In the genomic region with DNA sequence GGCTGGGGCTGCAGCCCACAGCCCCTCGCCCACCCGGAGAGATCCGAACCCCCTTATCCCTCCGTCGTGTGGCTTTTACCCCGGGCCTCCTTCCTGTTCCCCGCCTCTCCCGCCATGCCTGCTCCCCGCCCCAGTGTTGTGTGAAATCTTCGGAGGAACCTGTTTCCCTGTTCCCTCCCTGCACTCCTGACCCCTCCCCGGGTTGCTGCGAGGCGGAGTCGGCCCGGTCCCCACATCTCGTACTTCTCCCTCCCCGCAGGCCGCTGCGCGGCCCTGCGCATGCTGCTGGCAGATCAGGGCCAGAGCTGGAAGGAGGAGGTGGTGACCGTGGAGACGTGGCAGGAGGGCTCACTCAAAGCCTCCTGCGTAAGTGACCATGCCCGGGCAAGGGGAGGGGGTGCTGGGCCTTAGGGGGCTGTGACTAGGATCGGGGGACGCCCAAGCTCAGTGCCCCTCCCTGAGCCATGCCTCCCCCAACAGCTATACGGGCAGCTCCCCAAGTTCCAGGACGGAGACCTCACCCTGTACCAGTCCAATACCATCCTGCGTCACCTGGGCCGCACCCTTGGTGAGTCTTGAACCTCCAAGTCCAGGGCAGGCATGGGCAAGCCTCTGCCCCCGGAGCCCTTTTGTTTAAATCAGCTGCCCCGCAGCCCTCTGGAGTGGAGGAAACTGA, we compare ENCODE assay signal across 8 cellular contexts. TPM values are rescaled to one million over a fixed set of nuclear protein-coding genes. Genes with fewer than 3 reads are reported as not detected.
DNase-seq lines count a peak whose midpoint lies in the region; ATAC-seq, FAIRE-seq and TF ChIP-seq lines count a peak whose summit lies in the region.

No MANE protein-coding gene starts in this region.

- no peaks in the 10 kb centered on the region for H3K79me2 ChIP-seq in OCI-LY1 (ENCODE audit: insufficient read depth, low read length)

- H2AFZ ChIP-seq in OCI-LY1 (ENCODE audit: low read length) = no peak overlapping the region

- TF ChIP-seq CTCF in A673 (conservative IDR thresholded peaks at IDR 0.05; ENCODE audit: low read depth, low read length) (no peak), OCI-LY1 (IDR thresholded peaks at IDR 0.05; ENCODE audit: low read length) (no peak), adrenal gland (IDR thresholded peaks at IDR 0.05) (no peak), heart right ventricle (IDR thresholded peaks at IDR 0.05) (no peak), pancreas (IDR thresholded peaks at IDR 0.05) (no peak)

- ATAC-seq in GM19452 (IDR thresholded peaks at IDR 0.05; ENCODE audit: unreplicated experiment) (peak; percentile 1), heart right ventricle (peak; percentile 57 to 88 (median 79)), pancreas (peak; percentile 71 to 77 (median 74)), GM19324 (IDR thresholded peaks at IDR 0.05; ENCODE audit: low FRiP score, unreplicated experiment) (no peak), GM19023 (IDR thresholded peaks at IDR 0.05; ENCODE audit: unreplicated experiment) (no peak)

- CTCF ChIA-PET in A673 (lab: Charles Lee) = interaction anchor here (0.9 kb wide), 1 partner anchor 12 kb away, joined by 3 read pairs; no protein-coding TSS in a partner anchor

- POLR2A ChIA-PET in A673 (lab: Charles Lee; ENCODE audit: low non-redundant PET) = interaction anchor here (0.7 kb wide), 1 partner anchor 43 kb away, joined by 6 read pairs; no protein-coding TSS in a partner anchor

- intact Hi-C loops in A673 (cut with micrococcal nuclease; ENCODE audit: unreplicated experiment) (no loop called here), adrenal gland (cut with DNase I) (no loop called here), heart right ventricle (cut with DNase I) (loop anchor here in 2 of 10 donors (5.0 to 10.0 kb wide), 2 partner anchors 77 to 80 kb away; a partner anchor contains a TSS), pancreas (cut with DNase I) (no loop called here)

- H3K4me3 ChIP-seq in A673 (ENCODE audit: low read depth, low read length, poor library complexity, severe bottlenecking) (peak overlapping the region; percentile 70), OCI-LY1 (ENCODE audit: low read depth, low read length, poor library complexity, severe bottlenecking) (peak overlapping the region; percentile 94), adrenal gland (peak overlapping the region in 2 of 4 donors; percentile 58 to 80), heart right ventricle (peak overlapping the region; percentile 51 to 92 (median 80)), pancreas (peak overlapping the region; percentile 42 to 68 (median 60))

- peak; percentile 7 to 21 for TF ChIP-seq POLR2A in adrenal gland (IDR thresholded peaks at IDR 0.05)

- H3K4me1 ChIP-seq in A673 (ENCODE audit: insufficient read depth, low read length, poor library complexity, severe bottlenecking) (peaks cover 30% of the 10 kb centered on the region), OCI-LY1 (ENCODE audit: insufficient read depth, low read length, severe bottlenecking) (peaks cover 61% of the 10 kb centered on the region), adrenal gland (replicated peaks in 1 of 2) (peaks cover 4 to 10% of the 10 kb centered on the region in 2 donors), heart right ventricle (peaks cover 0 to 50% (median 16%) of the 10 kb centered on the region in 9 donors), pancreas (peaks cover 14 to 33% (median 26%) of the 10 kb centered on the region in 3 donors)

- BruUV-seq in A673 (replicated peaks; lab: Mats Ljungman, UMichigan) = no TSS peak

- DNase-seq in A673 (ENCODE audit: low spot score) (peak; percentile 68), adrenal gland (peak; percentile 81 to 89 (median 85)), heart right ventricle (peak; percentile 78), pancreas (peak; percentile 82 to 93 (median 86))

- H3K27me3 ChIP-seq in A673 (replicated peaks; ENCODE audit: insufficient read depth, low read depth, low read length, poor library complexity) (no peaks in the 10 kb centered on the region), OCI-LY1 (ENCODE audit: insufficient read depth, low read length) (peaks cover 6% of the 10 kb centered on the region; the same call in 1 of the 2 replicates), adrenal gland (no peaks in the 10 kb centered on the region), heart right ventricle (peaks cover 0 to 5% (median 0%) of the 10 kb centered on the region in 7 donors), pancreas (no peaks in the 10 kb centered on the region)

- H3K27ac ChIP-seq in A673 (ENCODE audit: low read depth, low read length, poor library complexity, severe bottlenecking) (peak overlapping the region; percentile 90), OCI-LY1 (ENCODE audit: low read depth, low read length, poor library complexity, severe bottlenecking) (peak overlapping the region; percentile 92), adrenal gland (peak overlapping the region; percentile 81 to 96 (median 95)), heart right ventricle (peak overlapping the region; percentile 82 to 100 (median 97)), pancreas (peak overlapping the region; percentile 92 to 97 (median 93))

- H4K20me1 ChIP-seq in OCI-LY1 (ENCODE audit: insufficient read depth, low read length) = no peaks in the 10 kb centered on the region

- FAIRE-seq in pancreas (lab: Jason Lieb, UNC) = no peak

- H3F3A ChIP-seq in OCI-LY1 (ENCODE audit: insufficient read depth, low read length) = peaks cover 10% of the 10 kb centered on the region; the same call in 1 of the 2 replicates

- H3K9me3 ChIP-seq in A673 (ENCODE audit: low read depth, low read length, poor library complexity, severe bottlenecking) = no peaks in the 10 kb centered on the region
- no peaks in the 10 kb centered on the region for H3K9me3 ChIP-seq in OCI-LY1 (ENCODE audit: low read length)
- H3K9me3 ChIP-seq in adrenal gland (replicated peaks in 1 of 3) = no peaks in the 10 kb centered on the region
- H3K9me3 ChIP-seq in heart right ventricle = no peaks in the 10 kb centered on the region
- H3K9me3 ChIP-seq in pancreas = no peaks in the 10 kb centered on the region

- no peaks in the 10 kb centered on the region for H3K9me2 ChIP-seq in OCI-LY1 (ENCODE audit: low read depth, low read length)

- 15 to 30% (median 17%) methylated on average over 17 to 33 of the region's 33 CpGs for WGBS in adrenal gland, 4 donors
- WGBS in heart right ventricle, 2 donors = 17 to 19% methylated on average over 33 of the region's 33 CpGs
- 14 to 15% methylated on average over 27 to 33 of the region's 33 CpGs for WGBS in pancreas, 2 donors

- H3K36me3 ChIP-seq in A673 (ENCODE audit: insufficient read depth, low read length, poor library complexity, severe bottlenecking) (peaks cover 37% of the 10 kb centered on the region), OCI-LY1 (ENCODE audit: insufficient read depth, low read length) (peaks cover 45% of the 10 kb centered on the region), adrenal gland (replicated peaks in 1 of 2) (peaks cover 0 to 8% of the 10 kb centered on the region in 2 donors), heart right ventricle (peaks cover 0 to 43% (median 6%) of the 10 kb centered on the region in 9 donors), pancreas (no peaks in the 10 kb centered on the region)

- peak overlapping the region; percentile 94 for H3K9ac ChIP-seq in OCI-LY1 (ENCODE audit: low read length)

- H3K4me2 ChIP-seq in OCI-LY1 (ENCODE audit: low read length) = peak overlapping the region; percentile 89

RNA-seq across cellular contexts. Expression of a gene that starts 0.7 kb away (rescaled TPM):
- total RNA-seq in A673 (2021) (1,211 and 1,270 TPM in 2 replicates), adrenal gland (1,000 to 10,000 TPM in 1 of 8 donors, 100 to 1,000 TPM in 7; 332 to 1,325 (median 429) TPM), heart right ventricle (100 to 1,000 TPM; 249 to 430 (median 303) TPM), pancreas (100 to 1,000 TPM; 169 to 350 (median 205) TPM)
- polyA plus RNA-seq in adrenal gland (100 to 1,000 TPM; 267 to 762 (median 466) TPM), heart right ventricle (100 to 1,000 TPM; 462 to 642 TPM), pancreas (100 to 1,000 TPM; 310 to 315 TPM)

RNA-seq across cellular contexts. Expression of a gene that starts 22.4 kb away (rescaled TPM):
- 250 and 275 TPM in 2 replicates for total RNA-seq in A673 (2021)
- 100 to 1,000 TPM; 176 to 439 (median 297) TPM for total RNA-seq in adrenal gland
- polyA plus RNA-seq in adrenal gland = 100 to 1,000 TPM in 2 of 3 donors, 10 to 100 TPM in 1; 84.2 to 231 (median 227) TPM
- total RNA-seq in heart right ventricle = 100 to 1,000 TPM; 406 to 712 (median 638) TPM
- polyA plus RNA-seq in heart right ventricle = 100 to 1,000 TPM; 295 to 387 TPM
- total RNA-seq in pancreas = 100 to 1,000 TPM in 4 of 6 donors, 10 to 100 TPM in 2; 82.5 to 126 (median 109) TPM
- 100 to 1,000 TPM; 206 to 281 TPM for polyA plus RNA-seq in pancreas

RNA-seq across cellular contexts. Expression of a gene that starts 45.4 kb away (rescaled TPM):
- total RNA-seq in A673 (2021) (3.4 and 4.7 TPM in 2 replicates), adrenal gland (10 to 100 TPM in 2 of 8 donors, 1 to 10 TPM in 6; 2.4 to 40.6 (median 7.9) TPM), heart right ventricle (10 to 100 TPM; 40.5 to 93.4 (median 51.7) TPM), pancreas (1 to 10 TPM; 4.3 to 7.3 (median 5.8) TPM)
- polyA plus RNA-seq in adrenal gland (10 to 100 TPM in 1 of 3 donors, 1 to 10 TPM in 2; 1.9 to 14.0 (median 8.0) TPM), heart right ventricle (100 to 1,000 TPM in 1 of 2 donors, 10 to 100 TPM in 1; 48.1 to 107 TPM), pancreas (10 to 100 TPM in 1 of 2 donors, 1 to 10 TPM in 1; 6.4 to 11.0 TPM)

RNA-seq across cellular contexts. Expression of a gene that starts 55.2 kb away (rescaled TPM):
- total RNA-seq in A673 (2021) (not detected in 2 replicates), adrenal gland (not detected), heart right ventricle (under 1 TPM in 3 of 10 donors, not detected in 7; 0.17 to 0.44 (median 0.28) TPM), pancreas (under 1 TPM in 3 of 6 donors, not detected in 3; 0.09 to 0.37 (median 0.24) TPM)
- polyA plus RNA-seq in adrenal gland (not detected), heart right ventricle (not detected), pancreas (under 1 TPM in 1 of 2 donors, not detected in 1; 0.28 TPM)

Comparison
In these comparisons a context has a peak if more than half of its experiments do, and no peak if none do; other contexts are left out.
1. ATAC-seq: peak in GM19452 (single experiment), heart right ventricle (8 of 8) and pancreas (4 of 4); none in GM19324 (single experiment) and GM19023 (single experiment).
2. Peak in every context shown above with its lines, with median percentiles within 50 percentile points of each other: DNase-seq and H3K27ac ChIP-seq.